ENCODE assay signal across 1 cellular context in the genomic region with DNA sequence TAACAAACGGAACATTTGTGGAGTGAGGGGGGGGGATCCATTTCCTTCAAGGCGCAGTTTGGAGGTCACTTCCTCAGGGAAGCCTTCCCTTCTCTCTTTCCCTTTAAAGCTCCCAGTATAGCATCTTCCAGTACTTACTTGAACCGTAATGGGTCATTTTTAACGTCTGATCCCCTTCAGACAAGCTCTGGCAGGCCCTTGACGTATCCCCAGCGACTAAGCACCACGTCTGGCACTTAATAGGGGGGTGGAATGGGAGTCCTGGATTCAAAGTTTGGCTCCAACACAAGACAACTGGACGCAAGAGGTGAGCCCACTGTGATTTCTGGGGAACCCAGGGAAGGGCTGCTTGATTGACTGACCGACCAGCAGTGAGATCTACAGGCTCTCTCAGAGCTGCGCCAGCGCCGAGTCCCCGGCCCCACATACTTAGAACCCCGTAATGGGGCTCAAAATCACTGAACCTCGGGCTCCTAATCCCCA.
TF ChIP-seq lines count a peak whose summit lies in the region.

No MANE protein-coding gene starts in this region.

TF ChIP-seq in HCT116, 20 proteins besides CTCF, POLR2A, EP300 and RAD21 (continued from another document):
- TF ChIP-seq, protein P1, sequence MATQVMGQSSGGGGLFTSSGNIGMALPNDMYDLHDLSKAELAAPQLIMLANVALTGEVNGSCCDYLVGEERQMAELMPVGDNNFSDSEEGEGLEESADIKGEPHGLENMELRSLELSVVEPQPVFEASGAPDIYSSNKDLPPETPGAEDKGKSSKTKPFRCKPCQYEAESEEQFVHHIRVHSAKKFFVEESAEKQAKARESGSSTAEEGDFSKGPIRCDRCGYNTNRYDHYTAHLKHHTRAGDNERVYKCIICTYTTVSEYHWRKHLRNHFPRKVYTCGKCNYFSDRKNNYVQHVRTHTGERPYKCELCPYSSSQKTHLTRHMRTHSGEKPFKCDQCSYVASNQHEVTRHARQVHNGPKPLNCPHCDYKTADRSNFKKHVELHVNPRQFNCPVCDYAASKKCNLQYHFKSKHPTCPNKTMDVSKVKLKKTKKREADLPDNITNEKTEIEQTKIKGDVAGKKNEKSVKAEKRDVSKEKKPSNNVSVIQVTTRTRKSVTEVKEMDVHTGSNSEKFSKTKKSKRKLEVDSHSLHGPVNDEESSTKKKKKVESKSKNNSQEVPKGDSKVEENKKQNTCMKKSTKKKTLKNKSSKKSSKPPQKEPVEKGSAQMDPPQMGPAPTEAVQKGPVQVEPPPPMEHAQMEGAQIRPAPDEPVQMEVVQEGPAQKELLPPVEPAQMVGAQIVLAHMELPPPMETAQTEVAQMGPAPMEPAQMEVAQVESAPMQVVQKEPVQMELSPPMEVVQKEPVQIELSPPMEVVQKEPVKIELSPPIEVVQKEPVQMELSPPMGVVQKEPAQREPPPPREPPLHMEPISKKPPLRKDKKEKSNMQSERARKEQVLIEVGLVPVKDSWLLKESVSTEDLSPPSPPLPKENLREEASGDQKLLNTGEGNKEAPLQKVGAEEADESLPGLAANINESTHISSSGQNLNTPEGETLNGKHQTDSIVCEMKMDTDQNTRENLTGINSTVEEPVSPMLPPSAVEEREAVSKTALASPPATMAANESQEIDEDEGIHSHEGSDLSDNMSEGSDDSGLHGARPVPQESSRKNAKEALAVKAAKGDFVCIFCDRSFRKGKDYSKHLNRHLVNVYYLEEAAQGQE (IDR thresholded peaks at IDR 0.05; ENCODE audit: low read depth): no peak
- TF ChIP-seq YY1 (IDR thresholded peaks at IDR 0.05; ENCODE audit: extremely low read depth, insufficient replicate concordance, low read depth, low read length) (no peak), CEBPB (IDR thresholded peaks at IDR 0.05; ENCODE audit: low read depth) (no peak), JUND (IDR thresholded peaks at IDR 0.05) (no peak), ZFX (IDR thresholded peaks at IDR 0.05) (no peak)
